In the genomic region with DNA sequence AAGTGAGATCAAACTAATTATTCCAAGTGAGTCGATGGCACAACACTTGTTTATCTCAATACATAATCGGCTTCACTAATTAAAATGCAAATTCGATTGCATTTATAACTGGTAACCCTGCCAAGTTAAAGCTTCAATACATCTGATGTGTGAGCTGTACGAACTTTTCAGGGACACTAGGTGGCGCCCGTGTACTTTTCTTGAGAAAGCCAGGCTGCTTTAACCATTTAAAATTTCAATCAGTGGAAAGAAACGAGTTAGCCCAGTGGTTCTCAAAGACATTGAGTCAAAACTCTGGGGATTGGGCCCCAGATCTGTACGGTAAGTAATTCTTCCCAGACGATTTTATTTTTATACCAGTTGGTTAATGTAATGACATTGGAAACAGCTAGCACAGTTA, we compare ENCODE assay signal across 8 cellular contexts.
A peak's percentile ranks its signal among the peaks of the same experiment; 100 is the strongest.
DNase-seq lines count a peak whose midpoint lies in the region; ATAC-seq and TF ChIP-seq lines count a peak whose summit lies in the region.

No MANE protein-coding gene starts in this region.

- H3K9me3 Mint-ChIP-seq in activated CD4-positive, alpha-beta T cell treated with anti-CD3 and anti-CD28 coated beads for 36 hours (ENCODE audit: low read depth): no peaks in the 10 kb centered on the region

- TF ChIP-seq CTCF in GM10266 (IDR thresholded peaks at IDR 0.05; ENCODE audit: control insufficient read depth, insufficient read depth, low read depth, missing control alignments): peak; percentile 86

- intact Hi-C loops in activated CD4-positive, alpha-beta T cell treated with anti-CD3 and anti-CD28 coated beads for 36 hours (cut with DNase I, micrococcal nuclease): loop anchor here (1.0 to 10.0 kb wide), 5 partner anchors 296 to 1925 kb away; no protein-coding TSS in a partner anchor

- no peaks in the 10 kb centered on the region for H3K4me1 Mint-ChIP-seq in activated CD4-positive, alpha-beta T cell treated with anti-CD3 and anti-CD28 coated beads for 36 hours

- no peak overlapping the region for H3K4me3 Mint-ChIP-seq in activated CD4-positive, alpha-beta T cell treated with anti-CD3 and anti-CD28 coated beads for 36 hours

- peak; percentile 32 for DNase-seq in GM10266 (ENCODE audit: extremely low spot score)
- peak; percentile 45 for DNase-seq in NCI-H510A (lab: John Stamatoyannopoulos, UW)
- peak; percentile 76 for DNase-seq in activated CD4-positive, alpha-beta T cell treated with anti-CD3 and anti-CD28 coated beads for 36 hours
- peak; percentile 63 for DNase-seq in dedifferentiated amniotic fluid mesenchymal stem cell (ENCODE audit: extremely low spot score)
- DNase-seq in lung microvascular endothelial cell (ENCODE audit: low read depth in 2 of 2): peak; percentile 70 to 81
- peak; percentile 65 for DNase-seq in stimulated activated CD8-positive, alpha-beta memory T cell treated with anti-CD3 and anti-CD28 coated beads, Interleukin-4, amount 100 ng/mL, for 48 hours

- POLR2A ChIA-PET in activated CD4-positive, alpha-beta T cell treated with anti-CD3 and anti-CD28 coated beads for 36 hours (lab: Charles Lee): interaction anchor here (0.5 kb wide), 1 partner anchor 1124 kb away, joined by 3 read pairs; no protein-coding TSS in a partner anchor

- peaks cover 11% of the 10 kb centered on the region for H3K27me3 Mint-ChIP-seq in activated CD4-positive, alpha-beta T cell treated with anti-CD3 and anti-CD28 coated beads for 36 hours

- ATAC-seq in HG03432 (IDR thresholded peaks at IDR 0.05; ENCODE audit: unreplicated experiment): peak; percentile 50
- ATAC-seq in activated CD4-positive, alpha-beta T cell treated with anti-CD3 and anti-CD28 coated beads for 36 hours: peak; percentile 68
- ATAC-seq in GM19452 (IDR thresholded peaks at IDR 0.05; ENCODE audit: unreplicated experiment): no peak

- H3K27ac Mint-ChIP-seq in activated CD4-positive, alpha-beta T cell treated with anti-CD3 and anti-CD28 coated beads for 36 hours: no peak overlapping the region

- H3K36me3 Mint-ChIP-seq in activated CD4-positive, alpha-beta T cell treated with anti-CD3 and anti-CD28 coated beads for 36 hours (ENCODE audit: low read depth): no peaks in the 10 kb centered on the region

- CTCF ChIA-PET in activated CD4-positive, alpha-beta T cell treated with anti-CD3 and anti-CD28 coated beads for 36 hours (lab: Charles Lee): interaction anchor here (0.6 to 3.7 kb wide), 21 partner anchors 9 to 1927 kb away, joined by 3 to 56 read pairs (median 4); no protein-coding TSS in a partner anchor
